18 cellular contexts compared by ENCODE assay signal in the genomic region with DNA sequence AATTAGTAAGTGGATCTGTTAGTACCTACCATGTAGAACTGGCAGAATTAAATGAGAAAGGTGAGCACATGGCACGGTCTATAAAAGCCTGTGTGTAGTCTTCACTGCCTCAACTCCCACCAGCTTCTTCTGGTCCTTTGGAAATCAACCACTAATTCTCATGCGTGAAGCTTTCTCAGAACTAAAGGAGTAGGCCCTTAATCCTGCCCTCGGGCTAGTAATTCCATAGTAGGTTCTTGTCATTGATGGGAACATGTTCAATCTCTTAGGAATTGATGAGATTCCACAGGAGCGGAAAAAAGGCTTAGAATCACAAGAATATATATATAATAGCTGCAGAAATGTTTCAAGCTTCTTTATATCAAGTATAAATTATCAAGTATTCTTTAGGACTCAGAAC. TPM values are rescaled to one million over a fixed set of nuclear protein-coding genes. Genes with fewer than 3 reads are reported as not detected.
A peak's percentile ranks its signal among the peaks of the same experiment; 100 is the strongest.
DNase-seq lines count a peak whose midpoint lies in the region; ATAC-seq lines count a peak whose summit lies in the region.
"Had no signal": no experiment of that assay in that cellular context is flagged by ENCODE, and none has a peak within 500 bp of the region (broad histone marks: within the 10 kb centered on the region; RNA-seq: fewer than 3 reads in every experiment).

No MANE protein-coding gene starts in this region.

- H3K9me3 Mint-ChIP-seq in activated naive CD8-positive, alpha-beta T cell (ENCODE audit: low read depth), result no peaks in the 10 kb centered on the region
- H3K9me3 Mint-ChIP-seq in naive thymus-derived CD4-positive, alpha-beta T cell, result peaks cover 0 to 2% (median 0%) of the 10 kb centered on the region in 11 donors
- H3K9me3 Mint-ChIP-seq: IgD-negative memory B cell had no signal

- no peak for ATAC-seq in naive thymus-derived CD4-positive, alpha-beta T cell
- ATAC-seq in Right ventricle myocardium superior (ENCODE audit: poor library complexity) (no peak), left cardiac atrium (no peak)

- DNase-seq in ELF-1 (ENCODE audit: low read depth, low spot score) (peak; percentile 15), Right ventricle myocardium superior (no peak), NCI-H345 treated with DMSO at 0.1 percent for 48 hours (lab: John Stamatoyannopoulos, UW; ENCODE audit: unreplicated experiment) (no peak), left cardiac atrium (no peak), NCI-H146 treated with DMSO at 0.1 percent for 48 hours (lab: John Stamatoyannopoulos, UW; ENCODE audit: unreplicated experiment) (no peak)
- no peak for DNase-seq in naive thymus-derived CD4-positive, alpha-beta T cell
- DNase-seq: activated naive CD4-positive, alpha-beta T cell treated with anti-CD3 and anti-CD28 coated beads, Interleukin-2, amount 10 ng/mL, durations not matched to agents 7 days and 5 days; effector memory CD4-positive, alpha-beta T cell; left lung; NCI-H1092; right cardiac atrium; stimulated activated naive CD4-positive, alpha-beta T cell had no signal

- H2AFZ ChIP-seq in ACC112 (ENCODE audit: low read length, unreplicated experiment), result no peak overlapping the region

- H3K4me1 Mint-ChIP-seq in activated naive CD8-positive, alpha-beta T cell (ENCODE audit: low read depth), result peaks cover 56% of the 10 kb centered on the region
- peaks cover 22 to 64% (median 55%) of the 10 kb centered on the region in 7 donors for H3K4me1 Mint-ChIP-seq in naive thymus-derived CD4-positive, alpha-beta T cell

- H3K9me3 ChIP-seq in naive thymus-derived CD4-positive, alpha-beta T cell (ENCODE audit: control insufficient read depth in 2 of 3, low read length in 3 of 3), result no peaks in the 10 kb centered on the region
- H3K9me3 ChIP-seq: left lung had no signal

- CTCF ChIA-PET in naive thymus-derived CD4-positive, alpha-beta T cell (lab: Charles Lee), result interaction anchor here (0.6 to 0.9 kb wide), 3 partner anchors 28 to 85 kb away, joined by 3 read pairs; no protein-coding TSS in a partner anchor

- peaks cover 7% of the 10 kb centered on the region for H3K36me3 Mint-ChIP-seq in activated naive CD8-positive, alpha-beta T cell
- H3K36me3 Mint-ChIP-seq in naive thymus-derived CD4-positive, alpha-beta T cell, result peaks cover 8 to 44% (median 32%) of the 10 kb centered on the region in 5 donors

- H3K36me3 ChIP-seq in ACC112 (ENCODE audit: insufficient read depth, low read length), result peaks cover 33% of the 10 kb centered on the region
- H3K36me3 ChIP-seq in naive thymus-derived CD4-positive, alpha-beta T cell (ENCODE audit: control insufficient read depth in 2 of 3, insufficient read depth in 3 of 3, low read length in 3 of 3), result peaks cover 0 to 26% (median 24%) of the 10 kb centered on the region in 3 experiments

- H3K27ac Mint-ChIP-seq in activated naive CD8-positive, alpha-beta T cell, result peak overlapping the region; percentile 95
- peak overlapping the region in 8 of 9 donors; percentile 6 to 82 (median 48) for H3K27ac Mint-ChIP-seq in naive thymus-derived CD4-positive, alpha-beta T cell
- H3K27ac Mint-ChIP-seq: B cell, IgD-negative memory B cell had no signal

- peak overlapping the region; percentile 74 for H3K27ac ChIP-seq in ACC112 (ENCODE audit: low read depth, low read length)
- no peak overlapping the region for H3K27ac ChIP-seq in naive thymus-derived CD4-positive, alpha-beta T cell (ENCODE audit: low read depth, low read length)
- H3K27ac ChIP-seq: cardiac muscle cell had no signal

- no peaks in the 10 kb centered on the region for H3K27me3 Mint-ChIP-seq in activated naive CD8-positive, alpha-beta T cell
- H3K27me3 Mint-ChIP-seq in naive thymus-derived CD4-positive, alpha-beta T cell, result no peaks in the 10 kb centered on the region
- H3K27me3 Mint-ChIP-seq: activated naive CD4-positive, alpha-beta T cell treated with anti-CD3 and anti-CD28 coated beads, Interleukin-2, amount 10 ng/mL, durations not matched to agents 7 days and 5 days; B cell; IgD-negative memory B cell had no signal

- peaks cover 17% of the 10 kb centered on the region for H3K4me1 ChIP-seq in ACC112 (ENCODE audit: control insufficient read depth, insufficient read depth, low read length, unreplicated experiment)
- peaks cover 38 to 46% of the 10 kb centered on the region in 2 donors for H3K4me1 ChIP-seq in naive thymus-derived CD4-positive, alpha-beta T cell (ENCODE audit: control insufficient read depth in 2 of 2, insufficient read depth in 2 of 2, low read length in 2 of 2)

- POLR2A ChIA-PET in naive thymus-derived CD4-positive, alpha-beta T cell (lab: Charles Lee), result interaction anchor here (0.6 to 4.9 kb wide), 4 partner anchors 12 to 22 kb away, joined by 3 to 38 read pairs (median 18); a partner anchor contains a TSS

- peaks cover 46% of the 10 kb centered on the region for H3K79me2 ChIP-seq in ACC112 (ENCODE audit: control insufficient read depth, insufficient read depth, low read length, unreplicated experiment)

- H3K4me3 Mint-ChIP-seq in activated naive CD8-positive, alpha-beta T cell, result peak overlapping the region; percentile 17
- peak overlapping the region in 2 of 10 donors; percentile 42 to 49 for H3K4me3 Mint-ChIP-seq in naive thymus-derived CD4-positive, alpha-beta T cell
- H3K4me3 Mint-ChIP-seq: activated naive CD4-positive, alpha-beta T cell treated with anti-CD3 and anti-CD28 coated beads, Interleukin-2, amount 10 ng/mL, durations not matched to agents 7 days and 5 days; B cell; neural crest cell had no signal

- intact Hi-C loops in naive thymus-derived CD4-positive, alpha-beta T cell (cut with micrococcal nuclease), result loop anchor here in 1 of 2 donors (10.0 kb wide), 1 partner anchor 1448 kb away; a partner anchor contains a TSS
- intact Hi-C loops in Right ventricle myocardium superior (cut with DNase I) (no loop called here), left cardiac atrium (cut with DNase I) (no loop called here)

- H3K4me3 ChIP-seq in ACC112 (ENCODE audit: low read depth, low read length), result no peak overlapping the region
- no peak overlapping the region for H3K4me3 ChIP-seq in naive thymus-derived CD4-positive, alpha-beta T cell (ENCODE audit: low read length)
- H3K4me3 ChIP-seq: cardiac muscle cell, left lung had no signal

- H3K27me3 ChIP-seq in ACC112 (ENCODE audit: insufficient read depth, low read length), result no peaks in the 10 kb centered on the region
- no peaks in the 10 kb centered on the region for H3K27me3 ChIP-seq in naive thymus-derived CD4-positive, alpha-beta T cell (ENCODE audit: control insufficient read depth in 2 of 2, insufficient read depth in 2 of 2, low read length in 2 of 2)
- H3K27me3 ChIP-seq: cardiac muscle cell, left lung had no signal

RNA-seq across cellular contexts. Expression of a gene that starts 21.7 kb away (rescaled TPM):
- 10 to 100 TPM; 28.7 to 91.9 (median 65.6) TPM for total RNA-seq in naive thymus-derived CD4-positive, alpha-beta T cell
- 100 to 1,000 TPM in 1 of 2 donors, 10 to 100 TPM in 1; 66.0 to 115 TPM for polyA plus RNA-seq in naive thymus-derived CD4-positive, alpha-beta T cell
- total RNA-seq in Right ventricle myocardium superior (5.2 TPM), left cardiac atrium (10 to 100 TPM in 1 of 2 donors, 1 to 10 TPM in 1; 9.5 to 17.9 TPM)

RNA-seq across cellular contexts. Expression of a gene that starts 55.5 kb away (rescaled TPM):
- total RNA-seq in naive thymus-derived CD4-positive, alpha-beta T cell, result 100 to 1,000 TPM in 4 of 5 experiments, 10 to 100 TPM in 1; 60.1 to 232 (median 112) TPM
- polyA plus RNA-seq in naive thymus-derived CD4-positive, alpha-beta T cell, result 10 to 100 TPM; 11.8 to 19.2 TPM
- 34.8 TPM for total RNA-seq in Right ventricle myocardium superior
- 10 to 100 TPM; 27.2 to 33.6 TPM for total RNA-seq in left cardiac atrium
